11 cellular contexts compared by ENCODE assay signal in the genomic region with DNA sequence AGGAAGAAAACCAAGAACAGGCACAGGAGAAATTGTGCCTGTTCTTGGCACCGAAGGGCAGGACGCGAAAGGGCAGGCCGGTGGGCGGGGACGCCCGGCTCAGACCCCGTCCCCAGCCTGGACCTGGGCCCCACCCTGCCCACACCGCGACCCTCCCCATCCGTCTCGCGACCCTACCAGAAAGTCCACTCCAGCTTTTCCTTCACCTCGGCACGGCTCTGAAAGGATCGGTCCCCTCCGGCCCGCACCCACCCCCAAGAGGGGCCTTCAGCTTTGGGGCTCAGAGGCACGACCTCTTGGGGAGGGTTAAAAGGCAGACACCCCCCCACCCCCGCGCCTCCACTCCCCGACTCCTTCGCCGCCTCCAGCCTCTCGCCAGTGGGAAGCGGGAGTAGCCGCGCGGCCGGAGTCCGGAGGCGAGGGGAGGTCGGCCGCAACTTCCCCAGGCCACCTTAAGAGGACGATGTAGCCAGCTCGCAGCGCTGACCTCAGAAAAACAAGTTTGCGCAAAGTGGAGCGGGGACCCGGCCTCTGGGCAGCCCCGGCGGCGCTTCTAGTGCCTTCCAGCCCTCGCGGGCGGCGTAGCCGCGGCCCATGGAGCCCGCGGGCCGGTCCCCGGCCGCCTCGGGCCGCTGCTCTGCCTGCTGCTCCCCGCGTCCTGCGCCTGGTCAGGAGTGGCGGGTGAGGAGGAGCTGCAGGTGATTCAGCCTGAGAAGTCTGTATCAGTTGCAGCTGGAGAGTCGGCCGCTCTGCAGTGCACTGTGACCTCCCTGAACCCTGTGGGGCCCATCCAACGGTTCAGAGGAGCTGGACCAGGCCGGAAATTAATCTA. TPM values are rescaled to one million over a fixed set of nuclear protein-coding genes. Genes with fewer than 3 reads are reported as not detected.
DNase-seq lines count a peak whose midpoint lies in the region; ATAC-seq, FAIRE-seq and TF ChIP-seq lines count a peak whose summit lies in the region.
"Had no signal": no experiment of that assay in that cellular context is flagged by ENCODE, and none has a peak within 500 bp of the region (broad histone marks: within the 10 kb centered on the region; RNA-seq: fewer than 3 reads in every experiment).

No MANE protein-coding gene starts in this region.

- ATAC-seq in gastroesophageal sphincter (peak; percentile 34), HG02571 (IDR thresholded peaks at IDR 0.05; ENCODE audit: unreplicated experiment) (no peak)

- H3K4me1 ChIP-seq in breast epithelium (no peaks in the 10 kb centered on the region), gastroesophageal sphincter (peaks cover 0 to 13% (median 5%) of the 10 kb centered on the region in 3 donors), vagina (peaks cover 15% of the 10 kb centered on the region)

- CTCF ChIA-PET in MCF 10A (lab: Yijun Ruan, JAX) = interaction anchor here (0.7 kb wide), 1 partner anchor 38 kb away, joined by 3 read pairs; no protein-coding TSS in a partner anchor

- H3K36me3 ChIP-seq in breast epithelium (no peaks in the 10 kb centered on the region), gastroesophageal sphincter (no peaks in the 10 kb centered on the region), vagina (no peaks in the 10 kb centered on the region)

- TF ChIP-seq CTCF in breast epithelium (IDR thresholded peaks at IDR 0.05) (no peak), MCF 10A (IDR thresholded peaks at IDR 0.05; ENCODE audit: unreplicated experiment) (no peak), gastroesophageal sphincter (IDR thresholded peaks at IDR 0.05) (no peak), nephron progenitor cell (IDR thresholded peaks at IDR 0.05) (no peak), vagina (IDR thresholded peaks at IDR 0.05) (no peak)

- no peak for FAIRE-seq in HTR-8/SVneo (lab: Jason Lieb, UNC)

- intact Hi-C loops in breast epithelium (cut with DNase I; ENCODE audit: low total_unique reads) = no loop called here
- intact Hi-C loops in MCF 10A (cut with micrococcal nuclease) = no loop called here
- intact Hi-C loops in vagina (cut with DNase I) = no loop called here

- POLR2A ChIA-PET in MCF 10A (lab: Yijun Ruan, JAX) = no interaction called here

- H3K27me3 ChIP-seq in breast epithelium (peaks cover 0 to 18% of the 10 kb centered on the region in 2 donors), gastroesophageal sphincter (peaks cover 62% of the 10 kb centered on the region), vagina (peaks cover 7% of the 10 kb centered on the region)

- no peaks in the 10 kb centered on the region for H3K9me3 Mint-ChIP-seq in MCF 10A (ENCODE audit: unreplicated experiment)
- H3K9me3 Mint-ChIP-seq in nephron progenitor cell = peaks cover 6% of the 10 kb centered on the region
- H3K9me3 Mint-ChIP-seq: activated naive CD8-positive, alpha-beta T cell treated with anti-CD3 and anti-CD28 coated beads for 36 hours; T-cell had no signal

- TF ChIP-seq EP300 in gastroesophageal sphincter (IDR thresholded peaks at IDR 0.05) = no peak

- BruUV-seq in MCF 10A (replicated peaks; lab: Mats Ljungman, UMichigan) = no TSS peak

- 5 to 8% methylated on average over 4 to 5 of the region's 64 CpGs for WGBS in gastroesophageal sphincter (ENCODE audit: low coverage in 1 of 2), 2 donors

- H3K4me1 Mint-ChIP-seq in MCF 10A (ENCODE audit: insufficient read depth, unreplicated experiment) = peaks cover 5% of the 10 kb centered on the region
- H3K4me1 Mint-ChIP-seq in nephron progenitor cell = peaks cover 47% of the 10 kb centered on the region

- TF ChIP-seq POLR2A in breast epithelium (IDR thresholded peaks at IDR 0.05) = no peak
- no peak for TF ChIP-seq POLR2A in gastroesophageal sphincter (IDR thresholded peaks at IDR 0.05)
- TF ChIP-seq POLR2A in vagina (IDR thresholded peaks at IDR 0.05) = no peak

- H3K4me3 Mint-ChIP-seq in MCF 10A (ENCODE audit: unreplicated experiment) (no peak overlapping the region), nephron progenitor cell (peak overlapping the region; percentile 83)
- H3K4me3 Mint-ChIP-seq: activated naive CD8-positive, alpha-beta T cell treated with anti-CD3 and anti-CD28 coated beads for 36 hours had no signal

- no peak overlapping the region for H3K27ac ChIP-seq in breast epithelium
- H3K27ac ChIP-seq in gastroesophageal sphincter = peak overlapping the region in 1 of 4 donors; percentile 31
- no peak overlapping the region for H3K27ac ChIP-seq in vagina

- no peak overlapping the region for H3K27ac Mint-ChIP-seq in MCF 10A (ENCODE audit: low read depth, unreplicated experiment)
- H3K27ac Mint-ChIP-seq in nephron progenitor cell = no peak overlapping the region
- H3K27ac Mint-ChIP-seq: activated naive CD8-positive, alpha-beta T cell treated with anti-CD3 and anti-CD28 coated beads for 36 hours; T-cell had no signal

- H3K9me3 ChIP-seq in breast epithelium (no peaks in the 10 kb centered on the region), gastroesophageal sphincter (no peaks in the 10 kb centered on the region), vagina (no peaks in the 10 kb centered on the region)

- H3K36me3 Mint-ChIP-seq in MCF 10A (ENCODE audit: insufficient read depth, unreplicated experiment) = peaks cover 4% of the 10 kb centered on the region
- no peaks in the 10 kb centered on the region for H3K36me3 Mint-ChIP-seq in nephron progenitor cell (ENCODE audit: low read depth)
- H3K36me3 Mint-ChIP-seq: activated naive CD8-positive, alpha-beta T cell treated with anti-CD3 and anti-CD28 coated beads for 36 hours; T-cell had no signal

- H3K4me3 ChIP-seq in breast epithelium = peak overlapping the region; percentile 21 to 65 (median 49)
- H3K4me3 ChIP-seq in gastroesophageal sphincter = peak overlapping the region; percentile 22 to 51
- H3K4me3 ChIP-seq in vagina = peak overlapping the region; percentile 29 to 44

- DNase-seq in breast epithelium (ENCODE audit: low spot score in 2 of 2) (no peak), MCF 10A (ENCODE audit: unreplicated experiment) (no peak), nephron progenitor cell (peak; percentile 64), vagina (ENCODE audit: extremely low spot score in 2 of 2) (no peak), HTR-8/SVneo (ENCODE audit: insufficient read length, low spot score) (no peak)
- DNase-seq in activated CD4-positive, alpha-beta T cell treated with anti-CD3 and anti-CD28 coated beads for 48 hours = no peak
- DNase-seq: activated naive CD8-positive, alpha-beta T cell treated with anti-CD3 and anti-CD28 coated beads for 36 hours; NCI-H2029; T-cell had no signal

- H3K27me3 Mint-ChIP-seq in MCF 10A (ENCODE audit: insufficient read depth, unreplicated experiment) = peaks cover 7% of the 10 kb centered on the region
- peaks cover 43% of the 10 kb centered on the region for H3K27me3 Mint-ChIP-seq in nephron progenitor cell (ENCODE audit: low read depth, poor library complexity)

RNA-seq across cellular contexts. Expression of a gene that starts 4.3 kb away (rescaled TPM):
- total RNA-seq in breast epithelium = under 1 TPM in 2 of 3 donors, not detected in 1; 0.33 to 0.73 TPM
- not detected in 2 replicates for total RNA-seq in MCF 10A (2022)
- 1 to 10 TPM in 1 of 4 donors, under 1 TPM in 3; 0.22 to 3.0 (median 0.54) TPM for total RNA-seq in gastroesophageal sphincter
- not detected for total RNA-seq in vagina
- total RNA-seq: activated naive CD8-positive, alpha-beta T cell treated with anti-CD3 and anti-CD28 coated beads for 36 hours had no signal

RNA-seq across cellular contexts. Expression of a gene that starts 32.3 kb away (rescaled TPM):
- total RNA-seq in breast epithelium (1 to 10 TPM; 1.3 to 2.6 (median 1.3) TPM), MCF 10A (2022) (not detected in 2 replicates), gastroesophageal sphincter (1 to 10 TPM in 3 of 4 donors, under 1 TPM in 1; 0.54 to 3.0 (median 3.0) TPM), vagina (not detected)
- total RNA-seq: activated naive CD8-positive, alpha-beta T cell treated with anti-CD3 and anti-CD28 coated beads for 36 hours had no signal

RNA-seq across cellular contexts. Expression of a gene that starts 36.7 kb away (rescaled TPM):
- total RNA-seq in breast epithelium = under 1 TPM in 1 of 3 donors, not detected in 2; 0.29 TPM
- total RNA-seq in MCF 10A (2022) = not detected in 2 replicates
- not detected for total RNA-seq in gastroesophageal sphincter
- not detected for total RNA-seq in vagina
- total RNA-seq: activated naive CD8-positive, alpha-beta T cell treated with anti-CD3 and anti-CD28 coated beads for 36 hours had no signal

RNA-seq across cellular contexts. Expression of a gene that starts 49.5 kb away (rescaled TPM):
- total RNA-seq in breast epithelium = 10 to 100 TPM; 45.3 to 65.1 (median 56.4) TPM
- 114 and 145 TPM in 2 replicates for total RNA-seq in MCF 10A (2022)
- 10 to 100 TPM; 35.5 to 48.9 (median 39.8) TPM for total RNA-seq in gastroesophageal sphincter
- 75.6 TPM for total RNA-seq in vagina
